ENCODE assay signal across 8 cellular contexts in genomic region chr9:132141364-132141947, GRCh38. TPM values are rescaled to one million over a fixed set of nuclear protein-coding genes. Genes with fewer than 3 reads are reported as not detected.
DNase-seq lines count a peak whose midpoint lies in the region; ATAC-seq and TF ChIP-seq lines count a peak whose summit lies in the region.

No MANE protein-coding gene starts in this region.

- H3K4me3 Mint-ChIP-seq in activated naive CD8-positive, alpha-beta T cell treated with anti-CD3 and anti-CD28 coated beads for 36 hours = peak overlapping the region; percentile 52
- H3K4me3 Mint-ChIP-seq in stimulated activated effector memory CD8-positive, alpha-beta T cell treated with anti-CD3 and anti-CD28 coated beads, Interleukin-12 subunit alpha, Interleukin-12 subunit beta, amount 100 ng/mL, for 72 hours = peak overlapping the region; percentile 69

- peak overlapping the region; percentile 14 for H3K9ac ChIP-seq in iPS-15b (ENCODE audit: low read depth, low read length)

- H3K36me3 Mint-ChIP-seq in activated naive CD8-positive, alpha-beta T cell treated with anti-CD3 and anti-CD28 coated beads for 36 hours = no peaks in the 10 kb centered on the region
- H3K36me3 Mint-ChIP-seq in stimulated activated effector memory CD8-positive, alpha-beta T cell treated with anti-CD3 and anti-CD28 coated beads, Interleukin-12 subunit alpha, Interleukin-12 subunit beta, amount 100 ng/mL, for 72 hours = no peaks in the 10 kb centered on the region

- H3K9me3 ChIP-seq in iPS-15b (ENCODE audit: control insufficient read depth, insufficient read depth, low read length) = no peaks in the 10 kb centered on the region
- no peaks in the 10 kb centered on the region for H3K9me3 ChIP-seq in Peyer's patch

- H3K36me3 ChIP-seq in iPS-15b (ENCODE audit: control insufficient read depth, insufficient read depth, low read length) (no peaks in the 10 kb centered on the region), Peyer's patch (no peaks in the 10 kb centered on the region)

- DNase-seq in A172 (ENCODE audit: low spot score) (peak; percentile 50), HT1080 (ENCODE audit: low read depth) (peak; percentile 29), Peyer's patch (no peak)
- no peak for DNase-seq in activated naive CD8-positive, alpha-beta T cell treated with anti-CD3 and anti-CD28 coated beads for 36 hours
- no peak for DNase-seq in stimulated activated effector memory CD8-positive, alpha-beta T cell treated with anti-CD3 and anti-CD28 coated beads, Interleukin-12 subunit alpha, Interleukin-12 subunit beta, amount 100 ng/mL, for 72 hours (ENCODE audit: low spot score in 2 of 2)
- DNase-seq in stimulated activated CD4-positive, alpha-beta T cell treated with anti-CD3 and anti-CD28 coated beads, Interleukin-4, amount 100 ng/mL, for 1 hour = no peak

- no peak overlapping the region for H3K27ac ChIP-seq in Peyer's patch

- H3K4me3 ChIP-seq in iPS-15b (ENCODE audit: low read depth, low read length) (peak overlapping the region; percentile 58), Peyer's patch (peak overlapping the region in 1 of 4 donors; percentile 10)

- no peak for TF ChIP-seq POLR2A in Peyer's patch (IDR thresholded peaks at IDR 0.05)

- H3K27me3 Mint-ChIP-seq in activated naive CD8-positive, alpha-beta T cell treated with anti-CD3 and anti-CD28 coated beads for 36 hours = peaks cover 90% of the 10 kb centered on the region

- H3K9me3 Mint-ChIP-seq in activated naive CD8-positive, alpha-beta T cell treated with anti-CD3 and anti-CD28 coated beads for 36 hours = peaks cover 2% of the 10 kb centered on the region
- H3K9me3 Mint-ChIP-seq in stimulated activated effector memory CD8-positive, alpha-beta T cell treated with anti-CD3 and anti-CD28 coated beads, Interleukin-12 subunit alpha, Interleukin-12 subunit beta, amount 100 ng/mL, for 72 hours = no peaks in the 10 kb centered on the region

- H3K4me1 Mint-ChIP-seq in activated naive CD8-positive, alpha-beta T cell treated with anti-CD3 and anti-CD28 coated beads for 36 hours = peaks cover 19% of the 10 kb centered on the region
- H3K4me1 Mint-ChIP-seq in stimulated activated effector memory CD8-positive, alpha-beta T cell treated with anti-CD3 and anti-CD28 coated beads, Interleukin-12 subunit alpha, Interleukin-12 subunit beta, amount 100 ng/mL, for 72 hours = peaks cover 31% of the 10 kb centered on the region

- TF ChIP-seq CTCF in Peyer's patch (IDR thresholded peaks at IDR 0.05) = no peak

- no peak for ATAC-seq in stimulated activated effector memory CD8-positive, alpha-beta T cell treated with anti-CD3 and anti-CD28 coated beads, Interleukin-12 subunit alpha, Interleukin-12 subunit beta, amount 100 ng/mL, for 72 hours
- no peak for ATAC-seq in GM21381 (IDR thresholded peaks at IDR 0.05; ENCODE audit: unreplicated experiment)

- H3K27me3 ChIP-seq in iPS-15b (ENCODE audit: control insufficient read depth, insufficient read depth, low read length) = peaks cover 16% of the 10 kb centered on the region
- H3K27me3 ChIP-seq in Peyer's patch = no peaks in the 10 kb centered on the region

- peaks cover 12% of the 10 kb centered on the region for H3K4me1 ChIP-seq in iPS-15b (ENCODE audit: control insufficient read depth, insufficient read depth, low read length)
- no peaks in the 10 kb centered on the region for H3K4me1 ChIP-seq in Peyer's patch

- no peak overlapping the region for H3K27ac Mint-ChIP-seq in activated naive CD8-positive, alpha-beta T cell treated with anti-CD3 and anti-CD28 coated beads for 36 hours
- H3K27ac Mint-ChIP-seq in stimulated activated effector memory CD8-positive, alpha-beta T cell treated with anti-CD3 and anti-CD28 coated beads, Interleukin-12 subunit alpha, Interleukin-12 subunit beta, amount 100 ng/mL, for 72 hours = no peak overlapping the region

RNA-seq across cellular contexts. Expression of gene NTNG2, which starts 20.4 kb away (rescaled TPM):
- 3.8 and 5.7 TPM in 2 replicates for total RNA-seq in A172 (2014; rRNA removed; shearing (Covaris generic))
- total RNA-seq in HT1080 (2014; rRNA removed; shearing (Covaris generic)) = 1.1 and 2.6 TPM in 2 replicates
- polyA plus RNA-seq in HT1080 (2015; cell fraction: cytosol; rRNA removed) = 0.71 and 0.78 TPM in 2 replicates
- polyA plus RNA-seq in HT1080 (2015; cell fraction: nucleus; rRNA removed) = 1.0 and 2.5 TPM in 2 replicates
- total RNA-seq in activated naive CD8-positive, alpha-beta T cell treated with anti-CD3 and anti-CD28 coated beads for 36 hours = 1 to 10 TPM; 1.2 to 1.6 TPM
- total RNA-seq in Peyer's patch = 1 to 10 TPM in 2 of 4 donors, under 1 TPM in 2; 0.18 to 9.1 (median 1.0) TPM

Comparison
In these comparisons a context has a peak if more than half of its experiments do, and no peak if none do; other contexts are left out.
1. DNase-seq: peak in A172 (single experiment) and HT1080 (single experiment); none in activated naive CD8-positive, alpha-beta T cell treated with anti-CD3 and anti-CD28 coated beads for 36 hours (single experiment), stimulated activated effector memory CD8-positive, alpha-beta T cell treated with anti-CD3 and anti-CD28 coated beads, Interleukin-12 subunit alpha, Interleukin-12 subunit beta, amount 100 ng/mL, for 72 hours (0 of 2), Peyer's patch (0 of 3) and stimulated activated CD4-positive, alpha-beta T cell treated with anti-CD3 and anti-CD28 coated beads, Interleukin-4, amount 100 ng/mL, for 1 hour (single experiment).